Comparison of ENCODE assay signal across 8 cellular contexts in the genomic region with DNA sequence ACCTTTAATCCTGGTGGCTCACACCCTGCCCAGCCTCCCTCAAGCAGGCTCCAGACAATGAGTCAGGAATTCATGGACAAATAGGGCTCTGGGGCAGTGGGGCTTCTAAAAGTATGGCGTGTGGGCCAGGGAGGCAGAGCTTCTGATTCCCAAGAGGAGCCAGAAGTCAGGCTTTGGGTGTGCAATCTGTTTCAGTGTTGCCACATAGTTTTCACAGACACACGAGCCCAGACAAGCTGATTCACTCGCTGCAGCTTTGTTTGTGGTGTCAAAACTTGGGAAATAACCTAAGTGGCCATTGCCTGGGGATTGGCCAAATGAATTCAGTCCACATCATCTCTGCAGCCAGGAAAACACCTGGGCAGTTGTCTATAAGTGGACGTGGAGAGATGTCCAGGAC. TPM values are rescaled to one million over a fixed set of nuclear protein-coding genes. Genes with fewer than 3 reads are reported as not detected.
A peak's percentile ranks its signal among the peaks of the same experiment; 100 is the strongest.
DNase-seq lines count a peak whose midpoint lies in the region; TF ChIP-seq lines count a peak whose summit lies in the region.

No MANE protein-coding gene starts in this region.

- H3K4me3 ChIP-seq in suprapubic skin = no peak overlapping the region

- H3K27ac ChIP-seq in suprapubic skin = peak overlapping the region; percentile 82

- WGBS in suprapubic skin = 29% methylated on average over 4 of the region's 4 CpGs

- no peaks in the 10 kb centered on the region for H3K9me3 ChIP-seq in suprapubic skin

- TF ChIP-seq EP300 in suprapubic skin (IDR thresholded peaks at IDR 0.05) = no peak

- no peak for TF ChIP-seq CTCF in suprapubic skin (IDR thresholded peaks at IDR 0.05)

- no peaks in the 10 kb centered on the region for H3K27me3 ChIP-seq in suprapubic skin

- peaks cover 41% of the 10 kb centered on the region for H3K36me3 ChIP-seq in suprapubic skin

- no peak for TF ChIP-seq POLR2A in suprapubic skin (IDR thresholded peaks at IDR 0.05)

- peaks cover 97% of the 10 kb centered on the region for H3K4me1 ChIP-seq in suprapubic skin

- peak; percentile 94 for DNase-seq in HPDE6-E6E7 (ENCODE audit: extremely low spot score)
- DNase-seq in amniotic epithelial cell (ENCODE audit: low read depth) = peak; percentile 99
- DNase-seq in iris pigment epithelial cell (ENCODE audit: low read depth) = peak; percentile 99
- peak; percentile 86 to 87 for DNase-seq in suprapubic skin (ENCODE audit: low spot score in 2 of 2)
- DNase-seq in central memory CD4-positive, alpha-beta T cell = no peak
- no peak for DNase-seq in DMS114 treated with DMSO at 0.1 percent for 48 hours (lab: John Stamatoyannopoulos, UW; ENCODE audit: unreplicated experiment)
- DNase-seq in putamen (ENCODE audit: low spot score) = no peak
- no peak for DNase-seq in NK-92 (lab: John Stamatoyannopoulos, UW; ENCODE audit: unreplicated experiment)

RNA-seq across cellular contexts. Expression of a gene that starts 9.2 kb away (rescaled TPM):
- total RNA-seq in suprapubic skin = 10 to 100 TPM; 30.5 to 82.2 (median 57.3) TPM

RNA-seq across cellular contexts. Expression of a gene that starts 31.4 kb away (rescaled TPM):
- total RNA-seq in suprapubic skin = 100 to 1,000 TPM in 2 of 4 donors, 10 to 100 TPM in 2; 80.5 to 162 (median 99.0) TPM

RNA-seq across cellular contexts. Expression of a gene that starts 46.3 kb away (rescaled TPM):
- total RNA-seq in suprapubic skin = 10 to 100 TPM; 43.2 to 83.9 (median 69.2) TPM

Comparison
In these comparisons a context has a peak if more than half of its experiments do, and no peak if none do; other contexts are left out.
1. DNase-seq: peak in HPDE6-E6E7 (single experiment), amniotic epithelial cell (single experiment), iris pigment epithelial cell (single experiment) and suprapubic skin (2 of 2); none in central memory CD4-positive, alpha-beta T cell (single experiment), DMS114 treated with DMSO at 0.1 percent for 48 hours (single experiment), putamen (single experiment) and NK-92 (single experiment).